ENCODE assay signal across 1 cellular context in genomic region chr19:57269515-57270250, GRCh38.
TF ChIP-seq lines count a peak whose summit lies in the region.

No MANE protein-coding gene starts in this region.

TF ChIP-seq in A549, 52 proteins besides CTCF, POLR2A, EP300 and RAD21 (continued from another document):
- TF ChIP-seq ZFP36 (IDR thresholded peaks at IDR 0.05; ENCODE audit: borderline replicate concordance, partially characterized antibody) (no peak), RARB (CRISPR knock-in tag; IDR thresholded peaks at IDR 0.05) (no peak), E2F6 (IDR thresholded peaks at IDR 0.05; ENCODE audit: borderline replicate concordance, low read depth) (no peak)
